ENCODE assay signal across 11 cellular contexts in genomic region chr7:1938788-1939433, GRCh38.
DNase-seq lines count a peak whose midpoint lies in the region; ATAC-seq, FAIRE-seq and TF ChIP-seq lines count a peak whose summit lies in the region.
"Had no signal": no experiment of that assay in that cellular context is flagged by ENCODE, and none has a peak within 500 bp of the region (broad histone marks: within the 10 kb centered on the region; RNA-seq: fewer than 3 reads in every experiment).

No MANE protein-coding gene starts in this region.

- DNase-seq in right lobe of liver (peak in 2 of 3 donors; percentile 19 to 48), HepG2 (ENCODE audit: low spot score) (no peak), activated B cell treated with CpG ODN at 0.5 μM for 24 hours (no peak), left ventricle myocardium superior (peak; percentile 31), upper lobe of right lung (no peak), NCI-H345 (lab: John Stamatoyannopoulos, UW) (no peak)
- DNase-seq in stimulated activated CD4-positive, alpha-beta T cell treated with anti-CD3 and anti-CD28 coated beads, Interleukin-4, amount 100 ng/mL, for 24 hours, result no peak
- DNase-seq: C1 segment of cervical spinal cord, NCI-H1694, thyroid gland had no signal

- POLR2A ChIA-PET in HepG2 (lab: Yijun Ruan, JAX), result no interaction called here
- POLR2A ChIA-PET in activated B cell treated with CpG ODN at 0.5 μM for 24 hours (lab: Charles Lee), result interaction anchor here (1.4 kb wide), 1 partner anchor 81 kb away, joined by 11 read pairs; no protein-coding TSS in a partner anchor

- H3K27ac Mint-ChIP-seq in activated B cell treated with CpG ODN at 0.5 μM for 24 hours, result peak overlapping the region; percentile 91

- H3K27me3 ChIP-seq in right lobe of liver (no peaks in the 10 kb centered on the region), HepG2 (ENCODE audit: control insufficient read depth in 1 of 2, insufficient read depth in 2 of 2, low read length in 2 of 2) (no peaks in the 10 kb centered on the region), upper lobe of right lung (no peaks in the 10 kb centered on the region), gastroesophageal sphincter (no peaks in the 10 kb centered on the region)
- H3K27me3 ChIP-seq: thyroid gland had no signal

- TF ChIP-seq POLR2A in right lobe of liver (IDR thresholded peaks at IDR 0.05) (no peak), HepG2 (IDR thresholded peaks at IDR 0.05; ENCODE audit: insufficient read depth in 1 of 2, low read depth in 2 of 2, low read length in 2 of 2) (no peak), gastroesophageal sphincter (IDR thresholded peaks at IDR 0.05) (no peak)

- H3K36me3 Mint-ChIP-seq in activated B cell treated with CpG ODN at 0.5 μM for 24 hours (ENCODE audit: low read depth), result peaks cover 22% of the 10 kb centered on the region

- no peak for TF ChIP-seq RAD21 in HepG2 (CRISPR knock-in tag; IDR thresholded peaks at IDR 0.05)

- in situ Hi-C loops in HepG2 (cut with HindIII; ENCODE audit: extremely low pct_ligation_motif_present, low pct_unique_long_range_greater_than_20kb), result no loop called here

- H3K9ac ChIP-seq in HepG2 (ENCODE audit: insufficient read depth, low read depth, low read length), result no peak overlapping the region

- no peak overlapping the region for H3K4me2 ChIP-seq in HepG2 (ENCODE audit: low read depth, low read length)

- H3K4me1 ChIP-seq in right lobe of liver, result no peaks in the 10 kb centered on the region
- no peaks in the 10 kb centered on the region for H3K4me1 ChIP-seq in HepG2 (ENCODE audit: insufficient read depth, low read length)
- H3K4me1 ChIP-seq in upper lobe of right lung, result peaks cover 4% of the 10 kb centered on the region
- H3K4me1 ChIP-seq in gastroesophageal sphincter, result peaks cover 0 to 5% (median 0%) of the 10 kb centered on the region in 3 donors
- H3K4me1 ChIP-seq: thyroid gland had no signal

- intact Hi-C loops in right lobe of liver (cut with DNase I) (no loop called here), HepG2 (cut with micrococcal nuclease; ENCODE audit: unreplicated experiment) (no loop called here), activated B cell treated with CpG ODN at 0.5 μM for 24 hours (cut with micrococcal nuclease) (no loop called here), left ventricle myocardium superior (cut with micrococcal nuclease) (no loop called here), upper lobe of right lung (cut with DNase I) (no loop called here)

- H3K36me3 ChIP-seq in right lobe of liver (no peaks in the 10 kb centered on the region), HepG2 (replicated peaks in 1 of 2; ENCODE audit: control insufficient read depth in 1 of 2, insufficient read depth in 2 of 2, low read length in 2 of 2) (peaks cover 0 to 1% of the 10 kb centered on the region in 2 experiments; a peak in 3 of 5 replicates), upper lobe of right lung (peaks cover 6% of the 10 kb centered on the region), gastroesophageal sphincter (peaks cover 0 to 13% of the 10 kb centered on the region in 2 donors)
- H3K36me3 ChIP-seq: thyroid gland had no signal

- H3K4me3 ChIP-seq in right lobe of liver, result no peak overlapping the region
- H3K4me3 ChIP-seq in HepG2 (replicated peaks in 1 of 3; ENCODE audit: insufficient read depth in 1 of 3, low read depth in 2 of 3, low read length in 3 of 3), result no peak overlapping the region
- peak overlapping the region; percentile 43 for H3K4me3 ChIP-seq in upper lobe of right lung
- no peak overlapping the region for H3K4me3 ChIP-seq in gastroesophageal sphincter
- H3K4me3 ChIP-seq: thyroid gland had no signal

- no TSS peak for BruUV-seq in HepG2 (replicated peaks; lab: Mats Ljungman, UMichigan)

- H3K79me2 ChIP-seq in HepG2 (ENCODE audit: insufficient read depth, low read length), result no peaks in the 10 kb centered on the region

- peak overlapping the region; percentile 84 for H3K4me3 Mint-ChIP-seq in activated B cell treated with CpG ODN at 0.5 μM for 24 hours

- no peak overlapping the region for H2AFZ ChIP-seq in HepG2 (ENCODE audit: low read length)

- no peak for TF ChIP-seq EP300 in HepG2 (IDR thresholded peaks at IDR 0.05; ENCODE audit: low read depth in 2 of 2, low read length in 2 of 2)
- TF ChIP-seq EP300 in HepG2 (CRISPR knock-in tag; IDR thresholded peaks at IDR 0.05; ENCODE audit: borderline replicate concordance), result no peak
- TF ChIP-seq EP300 in gastroesophageal sphincter (IDR thresholded peaks at IDR 0.05), result no peak

- H3K27me3 Mint-ChIP-seq in activated B cell treated with CpG ODN at 0.5 μM for 24 hours, result no peaks in the 10 kb centered on the region

- no peak overlapping the region for H3K27ac ChIP-seq in right lobe of liver
- no peak overlapping the region for H3K27ac ChIP-seq in HepG2 (ENCODE audit: extremely low read length, insufficient read depth, low read length)
- no peak overlapping the region for H3K27ac ChIP-seq in upper lobe of right lung
- H3K27ac ChIP-seq in gastroesophageal sphincter, result no peak overlapping the region
- H3K27ac ChIP-seq: thyroid gland had no signal

- H3K9me3 ChIP-seq in right lobe of liver (no peaks in the 10 kb centered on the region), HepG2 (ENCODE audit: low read length) (no peaks in the 10 kb centered on the region), upper lobe of right lung (no peaks in the 10 kb centered on the region), gastroesophageal sphincter (no peaks in the 10 kb centered on the region)
- H3K9me3 ChIP-seq: thyroid gland had no signal

- CTCF ChIA-PET in HepG2 (lab: Yijun Ruan, JAX; ENCODE audit: low intra/inter-chr PET ratio, low total read pairs), result no interaction called here
- CTCF ChIA-PET in activated B cell treated with CpG ODN at 0.5 μM for 24 hours (lab: Charles Lee), result interaction anchor here (1.0 kb wide), 1 partner anchor 17 kb away, joined by 3 read pairs; no protein-coding TSS in a partner anchor

- peaks cover 49% of the 10 kb centered on the region for H3K4me1 Mint-ChIP-seq in activated B cell treated with CpG ODN at 0.5 μM for 24 hours

- H4K20me1 ChIP-seq in HepG2 (ENCODE audit: insufficient read depth, low read length), result no peaks in the 10 kb centered on the region

- no peak for FAIRE-seq in HepG2 (lab: Jason Lieb, UNC)

- H3K9me3 Mint-ChIP-seq in activated B cell treated with CpG ODN at 0.5 μM for 24 hours, result no peaks in the 10 kb centered on the region

- ATAC-seq in right lobe of liver (no peak), HepG2 (no peak), activated B cell treated with CpG ODN at 0.5 μM for 24 hours (ENCODE audit: low read depth) (no peak), left ventricle myocardium superior (peak; percentile 8), upper lobe of right lung (peak; percentile 1), gastroesophageal sphincter (no peak)

- WGBS in right lobe of liver (ENCODE audit: insufficient coverage, low coverage, low lambda C conversion rate, missing lambda C conversion rate), result no CpG with 5 or more reads among the region's 39 CpGs
- 95% methylated on average over 14 of the region's 39 CpGs for WGBS in HepG2 (ENCODE audit: low lambda C conversion rate)
- WGBS in gastroesophageal sphincter (ENCODE audit: low coverage in 1 of 2), 2 donors, result no CpG with 5 or more reads among the region's 39 CpGs

- no peak for TF ChIP-seq CTCF in right lobe of liver (IDR thresholded peaks at IDR 0.05)
- TF ChIP-seq CTCF in HepG2 (CRISPR knock-in tag; IDR thresholded peaks at IDR 0.05), result no peak
- TF ChIP-seq CTCF in activated B cell treated with CpG ODN at 0.5 μM for 24 hours (IDR thresholded peaks at IDR 0.05), result no peak
- no peak for TF ChIP-seq CTCF in upper lobe of right lung (IDR thresholded peaks at IDR 0.05)
- TF ChIP-seq CTCF in gastroesophageal sphincter (IDR thresholded peaks at IDR 0.05), result no peak

TF ChIP-seq in HepG2, 621 proteins besides CTCF, POLR2A, EP300 and RAD21 (continues in another document):
- TF ChIP-seq NR1H2 (CRISPR knock-in tag; IDR thresholded peaks at IDR 0.05; ENCODE audit: borderline replicate concordance, low read depth), result no peak
- TF ChIP-seq ZNF605 (CRISPR knock-in tag; IDR thresholded peaks at IDR 0.05), result no peak
- no peak for TF ChIP-seq ZNF652 (CRISPR knock-in tag; IDR thresholded peaks at IDR 0.05; ENCODE audit: borderline replicate concordance, low read depth)
- TF ChIP-seq ELF1 (CRISPR knock-in tag; IDR thresholded peaks at IDR 0.05), result no peak
- no peak for TF ChIP-seq ZNF740 (CRISPR knock-in tag; IDR thresholded peaks at IDR 0.05)
- TF ChIP-seq DRAP1 (CRISPR knock-in tag; IDR thresholded peaks at IDR 0.05), result no peak
- TF ChIP-seq ZFY (CRISPR knock-in tag; IDR thresholded peaks at IDR 0.05), result no peak
- no peak for TF ChIP-seq ZEB1 (IDR thresholded peaks at IDR 0.05; ENCODE audit: insufficient replicate concordance, low read depth)
- no peak for TF ChIP-seq ZNF577 (CRISPR knock-in tag; IDR thresholded peaks at IDR 0.05; ENCODE audit: borderline replicate concordance, low read depth)
- no peak for TF ChIP-seq TBX3 (IDR thresholded peaks at IDR 0.05; ENCODE audit: borderline replicate concordance)
- TF ChIP-seq BRD4 (CRISPR knock-in tag; IDR thresholded peaks at IDR 0.05), result no peak
- TF ChIP-seq SATB2 (CRISPR knock-in tag; IDR thresholded peaks at IDR 0.05), result no peak

Comparison
In these comparisons a context has a peak if more than half of its experiments do, and no peak if none do; other contexts are left out.
1. DNase-seq: peak in right lobe of liver (2 of 3) and left ventricle myocardium superior (single experiment); none in HepG2 (single experiment), activated B cell treated with CpG ODN at 0.5 μM for 24 hours (single experiment), upper lobe of right lung (single experiment), NCI-H345 (single experiment) and stimulated activated CD4-positive, alpha-beta T cell treated with anti-CD3 and anti-CD28 coated beads, Interleukin-4, amount 100 ng/mL, for 24 hours (single experiment).
2. ATAC-seq: peak in left ventricle myocardium superior (single experiment) and upper lobe of right lung (single experiment); none in right lobe of liver (0 of 4), HepG2 (single experiment), activated B cell treated with CpG ODN at 0.5 μM for 24 hours (single experiment) and gastroesophageal sphincter (single experiment).